In genomic region chr6:39407446-39407993, GRCh38 we compare ENCODE assay signal across 15 cellular contexts.
DNase-seq lines count a peak whose midpoint lies in the region; ATAC-seq and TF ChIP-seq lines count a peak whose summit lies in the region.
"Had no signal": no experiment of that assay in that cellular context is flagged by ENCODE, and none has a peak within 500 bp of the region (broad histone marks: within the 10 kb centered on the region; RNA-seq: fewer than 3 reads in every experiment).

No MANE protein-coding gene starts in this region.

- no peak for TF ChIP-seq CTCF in GM13976 (IDR thresholded peaks at IDR 0.05; ENCODE audit: borderline replicate concordance, control extremely low read depth, extremely low read depth, insufficient read depth, missing control alignments)
- no peak for TF ChIP-seq CTCF in suprapubic skin (IDR thresholded peaks at IDR 0.05)

- H3K4me3 ChIP-seq in suprapubic skin: no peak overlapping the region
- H3K4me3 ChIP-seq: BLaER1 treated with 17β-estradiol and CSF1 and Interleukin-3, amounts not matched to agents 10 nM and 100 nM; dorsolateral prefrontal cortex had no signal

- no peaks in the 10 kb centered on the region for H3K27me3 ChIP-seq in suprapubic skin
- H3K27me3 ChIP-seq: BLaER1 treated with 17β-estradiol and CSF1 and Interleukin-3, amounts not matched to agents 10 nM and 100 nM; dorsolateral prefrontal cortex had no signal

- no peaks in the 10 kb centered on the region for H3K36me3 ChIP-seq in suprapubic skin
- H3K36me3 ChIP-seq: BLaER1 treated with 17β-estradiol and CSF1 and Interleukin-3, amounts not matched to agents 10 nM and 100 nM had no signal

- WGBS in suprapubic skin: 78% methylated on average over 1 of the region's 1 CpG

- in situ Hi-C loops in GM13976 (cut with MboI; ENCODE audit: low sequenced_read_pairs, unreplicated experiment): no loop called here

- peak; percentile 92 for ATAC-seq in GM18858 (IDR thresholded peaks at IDR 0.05; ENCODE audit: unreplicated experiment)
- peak; percentile 83 for ATAC-seq in GM21381 (IDR thresholded peaks at IDR 0.05; ENCODE audit: unreplicated experiment)
- ATAC-seq in HG02885 (IDR thresholded peaks at IDR 0.05; ENCODE audit: poor library complexity, unreplicated experiment): peak; percentile 83
- ATAC-seq in HG03558 (IDR thresholded peaks at IDR 0.05; ENCODE audit: extremely low read depth, unreplicated experiment): peak; percentile 89

- no peaks in the 10 kb centered on the region for H3K9me3 ChIP-seq in suprapubic skin
- H3K9me3 ChIP-seq: BLaER1 treated with 17β-estradiol and CSF1 and Interleukin-3, amounts not matched to agents 10 nM and 100 nM had no signal

- H3K4me1 ChIP-seq in suprapubic skin: no peaks in the 10 kb centered on the region

- TF ChIP-seq POLR2A in suprapubic skin (IDR thresholded peaks at IDR 0.05): no peak

- DNase-seq in HuH-7.5 (ENCODE audit: low spot score): no peak
- no peak for DNase-seq in SK-N-DZ (ENCODE audit: low spot score)
- DNase-seq in GM13976 (ENCODE audit: low spot score): no peak
- DNase-seq in suprapubic skin (ENCODE audit: low spot score in 2 of 2): no peak
- DNase-seq: activated CD4-positive, alpha-beta memory T cell treated with anti-CD3 and anti-CD28 coated beads, Interleukin-2, amount 10 ng/mL, durations not matched to agents 7 days and 5 days; activated effector memory CD4-positive, alpha-beta T cell treated with anti-CD3 and anti-CD28 coated beads, Interleukin-2, amount 50 U/mL, for 16 hours; dorsolateral prefrontal cortex; mammary epithelial cell; NCI-H187 treated with DMSO at 0.1 percent for 48 hours; T1000 had no signal

- no peak overlapping the region for H3K27ac ChIP-seq in suprapubic skin
- H3K27ac ChIP-seq: BLaER1 treated with 17β-estradiol and CSF1 and Interleukin-3, amounts not matched to agents 10 nM and 100 nM had no signal

- TF ChIP-seq EP300 in suprapubic skin (IDR thresholded peaks at IDR 0.05): no peak
